Comparison of ENCODE assay signal across 24 cellular contexts in genomic region chr20:8664778-8665177, GRCh38.
DNase-seq lines count a peak whose midpoint lies in the region; ATAC-seq, FAIRE-seq and TF ChIP-seq lines count a peak whose summit lies in the region.
"Had no signal": no experiment of that assay in that cellular context is flagged by ENCODE, and none has a peak within 500 bp of the region (broad histone marks: within the 10 kb centered on the region; RNA-seq: fewer than 3 reads in every experiment).

No MANE protein-coding gene starts in this region.

- no peak overlapping the region for H4K5ac ChIP-seq in H9 (ENCODE audit: insufficient read length, low read depth, low read length)

- no peak overlapping the region for H2BK20ac ChIP-seq in H9 (ENCODE audit: low read depth, low read length, poor library complexity, severe bottlenecking)

- no peak overlapping the region for H2BK12ac ChIP-seq in H9 (ENCODE audit: insufficient read length, low read depth, low read length)

- H3K9me3 Mint-ChIP-seq in H9, result no peaks in the 10 kb centered on the region
- H3K9me3 Mint-ChIP-seq: nephron; stimulated activated effector memory CD8-positive, alpha-beta T cell treated with anti-CD3 and anti-CD28 coated beads, Interleukin-12 subunit alpha, Interleukin-12 subunit beta, amount 100 ng/mL, for 72 hours had no signal

- H3K27ac Mint-ChIP-seq in H9, result no peak overlapping the region
- H3K27ac Mint-ChIP-seq: nephron; stimulated activated effector memory CD8-positive, alpha-beta T cell treated with anti-CD3 and anti-CD28 coated beads, Interleukin-12 subunit alpha, Interleukin-12 subunit beta, amount 100 ng/mL, for 72 hours had no signal

- no peak overlapping the region for H4K8ac ChIP-seq in H9 (replicated peaks; ENCODE audit: insufficient read length, low read depth, low read length)

- intact Hi-C loops in Panc1 (cut with micrococcal nuclease; ENCODE audit: unreplicated experiment), result no loop called here

- H4K20me1 ChIP-seq in H9 (ENCODE audit: control insufficient read depth, insufficient read depth, insufficient read length), result peaks cover 3% of the 10 kb centered on the region

- no peaks in the 10 kb centered on the region for H3K23me2 ChIP-seq in H9 (ENCODE audit: insufficient read length, low read depth, low read length, poor library complexity, severe bottlenecking)

- no peak overlapping the region for H3K18ac ChIP-seq in H9 (ENCODE audit: insufficient read length, low read depth, low read length)

- no peak overlapping the region for H2AK5ac ChIP-seq in H9 (ENCODE audit: insufficient read length, low read length)

- H3K9ac ChIP-seq in H9 (ENCODE audit: extremely low read depth, insufficient read length, low read length), result no peak overlapping the region

- no peak overlapping the region for H2BK120ac ChIP-seq in H9 (ENCODE audit: low read depth, low read length, poor library complexity, severe bottlenecking)

- H3K79me1 ChIP-seq in H9 (ENCODE audit: insufficient read depth, low read depth, low read length, poor library complexity, severe bottlenecking), result no peaks in the 10 kb centered on the region

- H3K14ac ChIP-seq in H9 (ENCODE audit: insufficient read depth, low read length), result no peak overlapping the region

- no peak overlapping the region for H3K56ac ChIP-seq in H9 (ENCODE audit: insufficient read length, low read depth, low read length)

- in situ Hi-C loops in Panc1 (cut with HindIII; ENCODE audit: low pct_unique_long_range_greater_than_20kb, low sequenced_read_pairs), result no loop called here

- H3T11ph ChIP-seq in H9 (ENCODE audit: low read length), result no peak overlapping the region

- POLR2A ChIA-PET in Panc1 (lab: Charles Lee), result no interaction called here

- H3K4ac ChIP-seq in H9 (ENCODE audit: low read depth, low read length), result no peak overlapping the region

- H3K36me3 ChIP-seq in BE2C (no peaks in the 10 kb centered on the region; the same call in 1 of the 2 replicates), Panc1 (ENCODE audit: control insufficient read depth, insufficient read depth, low read length) (no peaks in the 10 kb centered on the region)
- H3K36me3 ChIP-seq: esophagus squamous epithelium, spleen, tibial artery had no signal

- H3K27me3 Mint-ChIP-seq in H9 (ENCODE audit: low read depth), result no peaks in the 10 kb centered on the region

- no peak for ATAC-seq in Panc1
- ATAC-seq in GM18498 (IDR thresholded peaks at IDR 0.05; ENCODE audit: unreplicated experiment), result no peak
- ATAC-seq: stimulated activated effector memory CD8-positive, alpha-beta T cell treated with anti-CD3 and anti-CD28 coated beads, Interleukin-12 subunit alpha, Interleukin-12 subunit beta, amount 100 ng/mL, for 72 hours had no signal

- H3K23ac ChIP-seq in H9 (ENCODE audit: insufficient read length, low read depth, low read length), result no peak overlapping the region

- no peak overlapping the region for H3K4me3 Mint-ChIP-seq in H9
- H3K4me3 Mint-ChIP-seq: nephron; stimulated activated effector memory CD8-positive, alpha-beta T cell treated with anti-CD3 and anti-CD28 coated beads, Interleukin-12 subunit alpha, Interleukin-12 subunit beta, amount 100 ng/mL, for 72 hours had no signal

- no peak overlapping the region for H2AFZ ChIP-seq in H9 (ENCODE audit: low read length)

- H4K91ac ChIP-seq in H9 (ENCODE audit: insufficient read length, low read depth, low read length), result no peak overlapping the region

- no CpG with 5 or more reads among the region's 4 CpGs for WGBS in H9 (ENCODE audit: extremely low coverage, insufficient read length, low lambda C conversion rate)

- no peak overlapping the region for H2BK5ac ChIP-seq in H9 (ENCODE audit: insufficient read length, low read length)

- no peak overlapping the region for H3K4me3 ChIP-seq in BE2C (ENCODE audit: low read depth, low read length)
- H3K4me3 ChIP-seq in Panc1 (ENCODE audit: low read depth in 2 of 2, low read length in 2 of 2), result no peak overlapping the region
- H3K4me3 ChIP-seq in epithelial cell of proximal tubule (ENCODE audit: low read depth, low read length), result no peak overlapping the region
- H3K4me3 ChIP-seq: dorsolateral prefrontal cortex, esophagus squamous epithelium, spleen, tibial artery had no signal

- H3K27me3 ChIP-seq in BE2C, result no peaks in the 10 kb centered on the region
- H3K27me3 ChIP-seq in H9 (ENCODE audit: insufficient read depth, low read length), result no peaks in the 10 kb centered on the region
- no peaks in the 10 kb centered on the region for H3K27me3 ChIP-seq in Panc1 (ENCODE audit: control insufficient read depth, insufficient read depth, low read length)
- H3K27me3 ChIP-seq: dorsolateral prefrontal cortex, esophagus squamous epithelium, spleen, tibial artery had no signal

- no peak overlapping the region for H3K4me2 ChIP-seq in H9 (ENCODE audit: insufficient read depth, insufficient read length, low read length)

- FAIRE-seq in GM12891 (lab: Jason Lieb, UNC), result no peak
- FAIRE-seq: G401.6, GM18507, keratinocyte, TTC549 had no signal

- H3K4me1 Mint-ChIP-seq in H9, result no peaks in the 10 kb centered on the region
- H3K4me1 Mint-ChIP-seq: nephron; stimulated activated effector memory CD8-positive, alpha-beta T cell treated with anti-CD3 and anti-CD28 coated beads, Interleukin-12 subunit alpha, Interleukin-12 subunit beta, amount 100 ng/mL, for 72 hours had no signal

- BruUV-seq in Panc1 (replicated peaks; lab: Mats Ljungman, UMichigan), result no TSS peak

- TF ChIP-seq POLR2A in GM12891 (IDR thresholded peaks at IDR 0.05; ENCODE audit: low read depth, low read length), result no peak

- H3K4me1 ChIP-seq in BE2C, result peaks cover 7% of the 10 kb centered on the region
- H3K4me1 ChIP-seq in H9 (ENCODE audit: insufficient read depth, low read length), result no peaks in the 10 kb centered on the region
- H3K4me1 ChIP-seq in Panc1 (ENCODE audit: control insufficient read depth, insufficient read depth, low read length), result no peaks in the 10 kb centered on the region
- H3K4me1 ChIP-seq: esophagus squamous epithelium, spleen, tibial artery had no signal

- H3K27ac ChIP-seq in H9 (ENCODE audit: insufficient read length, low read depth, low read length), result no peak overlapping the region
- H3K27ac ChIP-seq in Panc1 (ENCODE audit: low read length), result no peak overlapping the region
- H3K27ac ChIP-seq: dorsolateral prefrontal cortex, esophagus squamous epithelium, spleen, tibial artery had no signal

- peak; percentile 58 for TF ChIP-seq CTCF in BE2C (IDR thresholded peaks at IDR 0.05; ENCODE audit: low read depth, low read length)
- peak; percentile 57 for TF ChIP-seq CTCF in H9 (conservative IDR thresholded peaks at IDR 0.05)
- TF ChIP-seq CTCF in Panc1 (IDR thresholded peaks at IDR 0.05), result 0 out of 2 replicates have a peak, but pooled peaks have one; percentile 12
- peak; percentile 49 for TF ChIP-seq CTCF in epithelial cell of proximal tubule (conservative IDR thresholded peaks at IDR 0.05; ENCODE audit: low read depth, low read length)

- DNase-seq in BE2C, result no peak
- DNase-seq in H9, result no peak
- no peak for DNase-seq in Panc1 (ENCODE audit: low read depth, low spot score)
- no peak for DNase-seq in epithelial cell of proximal tubule (ENCODE audit: low read depth)
- DNase-seq in GM12891 (ENCODE audit: insufficient read length, low spot score), result no peak
- DNase-seq in NCI-H1930 (lab: John Stamatoyannopoulos, UW), result no peak
- no peak for DNase-seq in amygdala (lab: John Stamatoyannopoulos, UW)
- DNase-seq: activated CD4-positive, alpha-beta T cell treated with anti-CD3 and anti-CD28 coated beads, Interleukin-2, amount 50 U/mL, for 4 hours; activated naive CD4-positive, alpha-beta T cell treated with anti-CD3 and anti-CD28 coated beads, Interleukin-2, amount 50 U/mL, for 16 hours; AML-193; dorsolateral prefrontal cortex; esophagus squamous epithelium; HCEC 1CT; NCI-H1436 treated with DMSO at 0.1 percent for 48 hours; OCI-M1; spleen; tibial artery had no signal

- H3K79me2 ChIP-seq in H9 (ENCODE audit: insufficient read depth, low read length), result no peaks in the 10 kb centered on the region

- CTCF ChIA-PET in Panc1 (lab: Charles Lee), result no interaction called here

- no peaks in the 10 kb centered on the region for H3K9me3 ChIP-seq in BE2C
- H3K9me3 ChIP-seq in H9 (ENCODE audit: control insufficient read depth, low read depth, low read length), result no peaks in the 10 kb centered on the region
- H3K9me3 ChIP-seq in Panc1 (ENCODE audit: control insufficient read depth, insufficient read depth, low read depth, low read length), result no peaks in the 10 kb centered on the region
- H3K9me3 ChIP-seq: esophagus squamous epithelium, spleen, tibial artery had no signal

- H2BK15ac ChIP-seq in H9 (ENCODE audit: low read depth, low read length), result no peak overlapping the region

- H3K36me3 Mint-ChIP-seq in H9 (ENCODE audit: insufficient read depth in 1 of 3, low read depth in 3 of 3), result no peaks in the 10 kb centered on the region

TF ChIP-seq in GM12891, 5 proteins besides CTCF, POLR2A, EP300 and RAD21:
- no peak for TF ChIP-seq SPI1 (IDR thresholded peaks at IDR 0.05; ENCODE audit: low read depth, low read length)
- TF ChIP-seq POU2F2 (IDR thresholded peaks at IDR 0.05; ENCODE audit: low read depth, low read length), result no peak
- TF ChIP-seq PAX5 (IDR thresholded peaks at IDR 0.05; ENCODE audit: insufficient read depth, low read length, severe bottlenecking), result no peak
- TF ChIP-seq TAF1 (IDR thresholded peaks at IDR 0.05; ENCODE audit: low read depth, low read length), result no peak
- no peak for TF ChIP-seq POLR2AphosphoS5 (IDR thresholded peaks at IDR 0.05; ENCODE audit: low read depth, low read length)
